Comparison of ENCODE assay signal across 18 cellular contexts in genomic region chr11:15053201-15053685, GRCh38. TPM values are rescaled to one million over a fixed set of nuclear protein-coding genes. Genes with fewer than 3 reads are reported as not detected.
DNase-seq lines count a peak whose midpoint lies in the region; ATAC-seq, FAIRE-seq and TF ChIP-seq lines count a peak whose summit lies in the region.
"Had no signal": no experiment of that assay in that cellular context is flagged by ENCODE, and none has a peak within 500 bp of the region (broad histone marks: within the 10 kb centered on the region; RNA-seq: fewer than 3 reads in every experiment).

No MANE protein-coding gene starts in this region.

- no peaks in the 10 kb centered on the region for H3K36me3 Mint-ChIP-seq in activated T-cell treated with anti-CD3 and anti-CD28 coated beads, Interleukin-2, amount 50 U/mL, for 24 hours (ENCODE audit: low read depth)
- H3K36me3 Mint-ChIP-seq in progenitor cell of endocrine pancreas (ENCODE audit: insufficient read depth) = no peaks in the 10 kb centered on the region

- H3K4me1 Mint-ChIP-seq in activated T-cell treated with anti-CD3 and anti-CD28 coated beads, Interleukin-2, amount 50 U/mL, for 24 hours (ENCODE audit: low read depth) = peaks cover 25% of the 10 kb centered on the region
- H3K4me1 Mint-ChIP-seq in progenitor cell of endocrine pancreas (ENCODE audit: low read depth) = no peaks in the 10 kb centered on the region

- FAIRE-seq in HTR-8/SVneo (lab: Jason Lieb, UNC) = no peak
- FAIRE-seq: pancreas had no signal

- TF ChIP-seq CTCF in choroid plexus epithelial cell (conservative IDR thresholded peaks at IDR 0.05; ENCODE audit: low read depth, low read length) (no peak), progenitor cell of endocrine pancreas (IDR thresholded peaks at IDR 0.05; ENCODE audit: unreplicated experiment) (no peak)

- H3K9me3 Mint-ChIP-seq in activated T-cell treated with anti-CD3 and anti-CD28 coated beads, Interleukin-2, amount 50 U/mL, for 24 hours = no peaks in the 10 kb centered on the region
- no peaks in the 10 kb centered on the region for H3K9me3 Mint-ChIP-seq in progenitor cell of endocrine pancreas (ENCODE audit: low read depth)

- ATAC-seq in GM19463 (IDR thresholded peaks at IDR 0.05; ENCODE audit: unreplicated experiment) = no peak
- ATAC-seq: mucosa of descending colon, pancreas had no signal

- H3K27ac Mint-ChIP-seq in activated T-cell treated with anti-CD3 and anti-CD28 coated beads, Interleukin-2, amount 50 U/mL, for 24 hours = peak overlapping the region; percentile 88
- H3K27ac Mint-ChIP-seq in progenitor cell of endocrine pancreas = no peak overlapping the region

- DNase-seq in activated T-cell treated with anti-CD3 and anti-CD28 coated beads, Interleukin-2, amount 50 U/mL, for 24 hours = no peak
- no peak for DNase-seq in activated T-cell treated with anti-CD3 and anti-CD28 coated beads, Interleukin-2, amount 50 U/mL, for 1 hour
- DNase-seq in NCI-H460 (ENCODE audit: extremely low read depth, low read depth) (peak; percentile 43), choroid plexus epithelial cell (ENCODE audit: low read depth) (peak; percentile 12), HTR-8/SVneo (ENCODE audit: insufficient read length, low spot score) (no peak), progenitor cell of endocrine pancreas (ENCODE audit: low spot score, unreplicated experiment) (no peak)
- DNase-seq in stimulated activated CD8-positive, alpha-beta memory T cell treated with anti-CD3 and anti-CD28 coated beads, Interleukin-4, amount 100 ng/mL, for 48 hours = peak; percentile 56
- DNase-seq: anterior cingulate cortex, cortex of kidney, DMS79, mucosa of descending colon, NCI-H1417 treated with DMSO at 0.1 percent for 48 hours, NCI-H748 treated with DMSO at 0.1 percent for 48 hours, pancreas, Right ventricle myocardium superior, T-helper 9 cell had no signal

- H3K4me3 ChIP-seq in choroid plexus epithelial cell (ENCODE audit: low read depth, low read length) = no peak overlapping the region
- H3K4me3 ChIP-seq: mucosa of descending colon, pancreas, vagina had no signal

- peaks cover 15% of the 10 kb centered on the region for H3K27me3 Mint-ChIP-seq in activated T-cell treated with anti-CD3 and anti-CD28 coated beads, Interleukin-2, amount 50 U/mL, for 24 hours
- peaks cover 14% of the 10 kb centered on the region for H3K27me3 Mint-ChIP-seq in progenitor cell of endocrine pancreas

- no peak overlapping the region for H3K4me3 Mint-ChIP-seq in activated T-cell treated with anti-CD3 and anti-CD28 coated beads, Interleukin-2, amount 50 U/mL, for 24 hours
- no peak overlapping the region for H3K4me3 Mint-ChIP-seq in progenitor cell of endocrine pancreas (ENCODE audit: low read depth)

RNA-seq across cellular contexts. Expression of gene CALCB, which starts 20.1 kb away (rescaled TPM):
- total RNA-seq in NCI-H460 (2014; rRNA removed; shearing (Covaris generic)) = 0.05 and 0.26 TPM in 2 replicates
- not detected in 2 replicates for polyA plus RNA-seq in NCI-H460 (2014; cell fraction: nucleus; rRNA removed)
- total RNA-seq in progenitor cell of endocrine pancreas = not detected in 2 replicates
- total RNA-seq: Right ventricle myocardium superior had no signal

Comparison
In these comparisons a context has a peak if more than half of its experiments do, and no peak if none do; other contexts are left out.
1. DNase-seq: peak in NCI-H460 (single experiment), choroid plexus epithelial cell (single experiment) and stimulated activated CD8-positive, alpha-beta memory T cell treated with anti-CD3 and anti-CD28 coated beads, Interleukin-4, amount 100 ng/mL, for 48 hours (single experiment); none in activated T-cell treated with anti-CD3 and anti-CD28 coated beads, Interleukin-2, amount 50 U/mL, for 24 hours (single experiment), activated T-cell treated with anti-CD3 and anti-CD28 coated beads, Interleukin-2, amount 50 U/mL, for 1 hour (single experiment), HTR-8/SVneo (single experiment) and progenitor cell of endocrine pancreas (single experiment).